12 cellular contexts compared by ENCODE assay signal in the genomic region with DNA sequence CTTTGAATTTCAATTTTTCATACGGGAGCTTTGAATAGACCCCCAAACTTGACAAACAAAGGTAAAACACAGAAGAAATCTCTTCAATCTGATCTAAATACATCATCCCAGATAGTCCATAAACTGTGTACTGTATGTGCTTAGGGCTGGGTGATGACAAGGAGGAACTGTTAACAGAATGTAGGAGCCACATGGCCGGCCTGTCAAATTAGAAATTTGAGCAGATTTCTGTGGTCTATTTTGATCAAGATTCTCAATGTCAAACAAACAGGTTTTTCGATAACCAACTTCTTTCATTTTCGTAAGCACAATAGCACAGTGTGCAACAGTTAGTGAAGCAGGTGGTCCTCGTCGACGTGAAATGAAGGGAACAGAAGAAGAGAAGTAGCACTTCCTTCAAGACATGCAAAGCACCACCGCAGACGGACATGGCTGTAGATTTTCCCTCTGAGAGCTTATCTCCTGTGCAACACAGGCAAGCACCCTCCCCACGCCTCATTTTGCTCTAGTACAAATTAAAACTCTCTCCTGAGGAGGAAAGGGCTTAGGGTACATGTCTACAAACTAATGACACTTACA.
DNase-seq lines count a peak whose midpoint lies in the region; ATAC-seq and TF ChIP-seq lines count a peak whose summit lies in the region.
"Had no signal": no experiment of that assay in that cellular context is flagged by ENCODE, and none has a peak within 500 bp of the region (broad histone marks: within the 10 kb centered on the region; RNA-seq: fewer than 3 reads in every experiment).

No MANE protein-coding gene starts in this region.

- no peak for TF ChIP-seq CTCF in uterus (IDR thresholded peaks at IDR 0.05)
- TF ChIP-seq CTCF in nephron progenitor cell (IDR thresholded peaks at IDR 0.05) = no peak

- no peaks in the 10 kb centered on the region for H3K4me1 ChIP-seq in uterus

- H3K9me3 Mint-ChIP-seq in nephron progenitor cell = no peaks in the 10 kb centered on the region
- H3K9me3 Mint-ChIP-seq: WTC11 had no signal

- H3K4me3 Mint-ChIP-seq in nephron progenitor cell = no peak overlapping the region
- H3K4me3 Mint-ChIP-seq: WTC11 had no signal

- DNase-seq in GM19240 (ENCODE audit: insufficient read length, low spot score) (peak; percentile 57), uterus (no peak), nephron progenitor cell (no peak), HEK293T (ENCODE audit: extremely low spot score) (no peak), NCI-H82 (lab: John Stamatoyannopoulos, UW) (no peak)
- DNase-seq: DMS153, NCI-H1092, right lobe of liver had no signal

- peaks cover 32% of the 10 kb centered on the region for H3K4me1 Mint-ChIP-seq in nephron progenitor cell
- H3K4me1 Mint-ChIP-seq: WTC11 had no signal

- intact Hi-C loops in uterus (cut with DNase I; ENCODE audit: low total_unique reads) = no loop called here

- H3K27me3 Mint-ChIP-seq in nephron progenitor cell (ENCODE audit: low read depth, poor library complexity) = no peaks in the 10 kb centered on the region

- CTCF ChIA-PET in HEK293T (lab: Yijun Ruan, JAX) = no interaction called here

- H3K27me3 ChIP-seq in uterus = no peaks in the 10 kb centered on the region
- H3K27me3 ChIP-seq: right lobe of liver had no signal

- ATAC-seq in HG02759 (IDR thresholded peaks at IDR 0.05; ENCODE audit: unreplicated experiment) (peak; percentile 91), HG03460 (IDR thresholded peaks at IDR 0.05; ENCODE audit: unreplicated experiment) (peak; percentile 97)
- ATAC-seq: WTC11 had no signal

- no peaks in the 10 kb centered on the region for H3K9me3 ChIP-seq in uterus
- H3K9me3 ChIP-seq: right lobe of liver had no signal

- no peak overlapping the region for H3K27ac ChIP-seq in uterus
- H3K27ac ChIP-seq: right lobe of liver had no signal

- H3K4me3 ChIP-seq in uterus = no peak overlapping the region
- H3K4me3 ChIP-seq: lung, right lobe of liver had no signal

- no peaks in the 10 kb centered on the region for H3K36me3 ChIP-seq in uterus
- H3K36me3 ChIP-seq: right lobe of liver had no signal

- no peaks in the 10 kb centered on the region for H3K36me3 Mint-ChIP-seq in nephron progenitor cell (ENCODE audit: low read depth)
- H3K36me3 Mint-ChIP-seq: WTC11 had no signal

- POLR2A ChIA-PET in HEK293T (lab: Yijun Ruan, JAX) = no interaction called here

- no peak for TF ChIP-seq POLR2A in uterus (IDR thresholded peaks at IDR 0.05)

- H3K27ac Mint-ChIP-seq in nephron progenitor cell = no peak overlapping the region
- H3K27ac Mint-ChIP-seq: WTC11 had no signal

TF ChIP-seq in HEK293T, 16 proteins besides CTCF, POLR2A, EP300 and RAD21:
- TF ChIP-seq L3MBTL2 (conservative IDR thresholded peaks at IDR 0.05) (no peak), CTBP1 (IDR thresholded peaks at IDR 0.05; ENCODE audit: borderline replicate concordance) (no peak), LEF1 (IDR thresholded peaks at IDR 0.05; ENCODE audit: borderline replicate concordance) (no peak), SUZ12 (IDR thresholded peaks at IDR 0.05) (no peak), BHLHE40 (IDR thresholded peaks at IDR 0.05; ENCODE audit: borderline replicate concordance) (no peak), SP1 (IDR thresholded peaks at IDR 0.05) (no peak), TARDBP (IDR thresholded peaks at IDR 0.05) (no peak), HDGF (IDR thresholded peaks at IDR 0.05; ENCODE audit: borderline replicate concordance) (no peak), ARNT (IDR thresholded peaks at IDR 0.05) (no peak), FOXM1 (IDR thresholded peaks at IDR 0.05; ENCODE audit: borderline replicate concordance) (no peak), ZNF384 (IDR thresholded peaks at IDR 0.05) (no peak), FOXK2 (IDR thresholded peaks at IDR 0.05) (no peak), PKNOX1 (IDR thresholded peaks at IDR 0.05) (no peak), NFRKB (IDR thresholded peaks at IDR 0.05) (no peak), ELF4 (IDR thresholded peaks at IDR 0.05) (no peak)
